In the genomic region with DNA sequence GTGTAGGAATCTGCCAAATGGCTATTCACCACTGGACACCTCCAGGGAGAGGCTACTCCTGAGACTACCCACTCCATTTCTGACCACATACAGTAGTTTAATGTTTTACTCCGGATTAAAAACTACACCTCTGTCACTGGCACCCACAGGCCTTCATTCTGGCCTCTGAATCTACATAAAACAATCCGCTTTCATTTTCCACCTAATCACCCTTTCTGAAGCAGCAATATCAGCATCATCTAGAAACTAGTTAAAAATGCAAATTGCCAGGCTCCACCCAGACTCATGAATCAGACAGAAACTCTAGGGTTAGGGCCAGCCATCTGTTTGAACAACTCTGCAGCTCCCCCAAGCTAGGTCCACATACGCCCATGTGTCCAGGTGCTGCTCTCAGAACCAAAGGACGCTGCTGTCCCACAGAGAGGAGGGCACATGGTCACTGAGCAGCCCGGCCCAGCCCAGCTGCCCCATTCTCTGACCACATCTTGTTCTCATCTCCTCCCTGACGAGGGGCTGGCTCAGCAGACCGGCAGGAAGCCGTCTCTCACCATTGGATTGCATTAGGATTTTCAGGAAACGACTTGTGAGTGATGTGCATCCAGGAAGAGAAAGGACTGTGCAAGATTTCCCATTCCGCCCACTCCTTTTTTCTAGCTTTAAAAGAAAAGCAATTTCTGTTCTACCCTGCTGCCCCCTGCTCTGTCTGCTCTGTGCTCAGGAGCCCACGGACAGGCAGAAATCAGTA, we compare ENCODE assay signal across 8 cellular contexts. TPM values are rescaled to one million over a fixed set of nuclear protein-coding genes. Genes with fewer than 3 reads are reported as not detected.
DNase-seq lines count a peak whose midpoint lies in the region; ATAC-seq and TF ChIP-seq lines count a peak whose summit lies in the region.

No MANE protein-coding gene starts in this region.

- DNase-seq in ecto neural progenitor cell (ENCODE audit: low spot score) (peak; percentile 52), HuH-7 (ENCODE audit: low spot score) (no peak), progenitor cell of endocrine pancreas (ENCODE audit: low spot score, unreplicated experiment) (no peak), NCI-H1694 (lab: John Stamatoyannopoulos, UW) (no peak)

- ATAC-seq in GM19043 (IDR thresholded peaks at IDR 0.05; ENCODE audit: low read depth, unreplicated experiment), result peak; percentile 96
- peak; percentile 93 for ATAC-seq in HG03064 (IDR thresholded peaks at IDR 0.05; ENCODE audit: low read depth, unreplicated experiment)
- peak; percentile 90 to 94 for ATAC-seq in activated CD4-positive, CD25-positive, alpha-beta regulatory T cell treated with anti-CD3 and anti-CD28 coated beads, Interleukin-2, amount 50 U/mL, for 24 hours

- no peaks in the 10 kb centered on the region for H3K36me3 ChIP-seq in neuron (ENCODE audit: insufficient read depth, low read length)

- peaks cover 3% of the 10 kb centered on the region for H3K27me3 Mint-ChIP-seq in progenitor cell of endocrine pancreas

- peaks cover 5% of the 10 kb centered on the region for H3K36me3 Mint-ChIP-seq in progenitor cell of endocrine pancreas (ENCODE audit: insufficient read depth)

- H3K4me3 ChIP-seq in neuron (ENCODE audit: low read length), result peak overlapping the region; percentile 27

- H3K4me1 ChIP-seq in neuron (ENCODE audit: insufficient read depth, low read length), result peaks cover 12% of the 10 kb centered on the region

- H3K27me3 ChIP-seq in neuron (ENCODE audit: insufficient read depth, low read length), result no peaks in the 10 kb centered on the region

- no peaks in the 10 kb centered on the region for H3K9me3 Mint-ChIP-seq in progenitor cell of endocrine pancreas (ENCODE audit: low read depth)

- no peak for TF ChIP-seq CTCF in progenitor cell of endocrine pancreas (IDR thresholded peaks at IDR 0.05; ENCODE audit: unreplicated experiment)

- no peaks in the 10 kb centered on the region for H3K9me3 ChIP-seq in neuron (ENCODE audit: low read length)

- H3K4me1 Mint-ChIP-seq in progenitor cell of endocrine pancreas (ENCODE audit: low read depth), result peaks cover 8% of the 10 kb centered on the region

- peak overlapping the region; percentile 27 for H2AFZ ChIP-seq in neuron (ENCODE audit: low read depth, low read length)

- no peak overlapping the region for H3K4me3 Mint-ChIP-seq in progenitor cell of endocrine pancreas (ENCODE audit: low read depth)

- H3K27ac Mint-ChIP-seq in progenitor cell of endocrine pancreas, result no peak overlapping the region

RNA-seq across cellular contexts. Expression of a gene that starts 34.7 kb away (rescaled TPM):
- 13.4 and 15.9 TPM in 2 replicates for total RNA-seq in progenitor cell of endocrine pancreas
